In the genomic region with DNA sequence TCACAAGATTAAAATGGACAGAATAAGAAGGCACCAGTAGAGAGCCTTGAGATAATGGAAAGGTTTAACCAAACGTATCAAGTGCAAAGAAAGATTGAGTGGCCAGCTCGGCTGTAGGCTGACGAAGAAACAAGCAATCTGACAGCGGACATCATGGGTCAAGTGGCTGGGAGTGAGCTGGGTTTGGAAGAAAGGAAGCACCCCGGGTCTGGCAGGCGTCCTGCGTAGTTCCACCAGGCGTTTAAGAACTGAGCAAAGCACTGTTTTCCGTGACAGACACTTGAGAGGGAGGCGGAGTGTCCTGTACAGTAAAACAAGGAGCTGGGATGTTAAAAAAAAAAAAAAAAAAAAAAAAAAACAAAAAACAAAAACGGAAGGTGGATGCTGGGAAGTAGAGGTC, we compare ENCODE assay signal across 1 cellular context.
TF ChIP-seq lines count a peak whose summit lies in the region.

No MANE protein-coding gene starts in this region.

TF ChIP-seq in GM23338, 12 proteins besides CTCF, POLR2A, EP300 and RAD21 (continued from another document):
- TF ChIP-seq, protein P1, sequence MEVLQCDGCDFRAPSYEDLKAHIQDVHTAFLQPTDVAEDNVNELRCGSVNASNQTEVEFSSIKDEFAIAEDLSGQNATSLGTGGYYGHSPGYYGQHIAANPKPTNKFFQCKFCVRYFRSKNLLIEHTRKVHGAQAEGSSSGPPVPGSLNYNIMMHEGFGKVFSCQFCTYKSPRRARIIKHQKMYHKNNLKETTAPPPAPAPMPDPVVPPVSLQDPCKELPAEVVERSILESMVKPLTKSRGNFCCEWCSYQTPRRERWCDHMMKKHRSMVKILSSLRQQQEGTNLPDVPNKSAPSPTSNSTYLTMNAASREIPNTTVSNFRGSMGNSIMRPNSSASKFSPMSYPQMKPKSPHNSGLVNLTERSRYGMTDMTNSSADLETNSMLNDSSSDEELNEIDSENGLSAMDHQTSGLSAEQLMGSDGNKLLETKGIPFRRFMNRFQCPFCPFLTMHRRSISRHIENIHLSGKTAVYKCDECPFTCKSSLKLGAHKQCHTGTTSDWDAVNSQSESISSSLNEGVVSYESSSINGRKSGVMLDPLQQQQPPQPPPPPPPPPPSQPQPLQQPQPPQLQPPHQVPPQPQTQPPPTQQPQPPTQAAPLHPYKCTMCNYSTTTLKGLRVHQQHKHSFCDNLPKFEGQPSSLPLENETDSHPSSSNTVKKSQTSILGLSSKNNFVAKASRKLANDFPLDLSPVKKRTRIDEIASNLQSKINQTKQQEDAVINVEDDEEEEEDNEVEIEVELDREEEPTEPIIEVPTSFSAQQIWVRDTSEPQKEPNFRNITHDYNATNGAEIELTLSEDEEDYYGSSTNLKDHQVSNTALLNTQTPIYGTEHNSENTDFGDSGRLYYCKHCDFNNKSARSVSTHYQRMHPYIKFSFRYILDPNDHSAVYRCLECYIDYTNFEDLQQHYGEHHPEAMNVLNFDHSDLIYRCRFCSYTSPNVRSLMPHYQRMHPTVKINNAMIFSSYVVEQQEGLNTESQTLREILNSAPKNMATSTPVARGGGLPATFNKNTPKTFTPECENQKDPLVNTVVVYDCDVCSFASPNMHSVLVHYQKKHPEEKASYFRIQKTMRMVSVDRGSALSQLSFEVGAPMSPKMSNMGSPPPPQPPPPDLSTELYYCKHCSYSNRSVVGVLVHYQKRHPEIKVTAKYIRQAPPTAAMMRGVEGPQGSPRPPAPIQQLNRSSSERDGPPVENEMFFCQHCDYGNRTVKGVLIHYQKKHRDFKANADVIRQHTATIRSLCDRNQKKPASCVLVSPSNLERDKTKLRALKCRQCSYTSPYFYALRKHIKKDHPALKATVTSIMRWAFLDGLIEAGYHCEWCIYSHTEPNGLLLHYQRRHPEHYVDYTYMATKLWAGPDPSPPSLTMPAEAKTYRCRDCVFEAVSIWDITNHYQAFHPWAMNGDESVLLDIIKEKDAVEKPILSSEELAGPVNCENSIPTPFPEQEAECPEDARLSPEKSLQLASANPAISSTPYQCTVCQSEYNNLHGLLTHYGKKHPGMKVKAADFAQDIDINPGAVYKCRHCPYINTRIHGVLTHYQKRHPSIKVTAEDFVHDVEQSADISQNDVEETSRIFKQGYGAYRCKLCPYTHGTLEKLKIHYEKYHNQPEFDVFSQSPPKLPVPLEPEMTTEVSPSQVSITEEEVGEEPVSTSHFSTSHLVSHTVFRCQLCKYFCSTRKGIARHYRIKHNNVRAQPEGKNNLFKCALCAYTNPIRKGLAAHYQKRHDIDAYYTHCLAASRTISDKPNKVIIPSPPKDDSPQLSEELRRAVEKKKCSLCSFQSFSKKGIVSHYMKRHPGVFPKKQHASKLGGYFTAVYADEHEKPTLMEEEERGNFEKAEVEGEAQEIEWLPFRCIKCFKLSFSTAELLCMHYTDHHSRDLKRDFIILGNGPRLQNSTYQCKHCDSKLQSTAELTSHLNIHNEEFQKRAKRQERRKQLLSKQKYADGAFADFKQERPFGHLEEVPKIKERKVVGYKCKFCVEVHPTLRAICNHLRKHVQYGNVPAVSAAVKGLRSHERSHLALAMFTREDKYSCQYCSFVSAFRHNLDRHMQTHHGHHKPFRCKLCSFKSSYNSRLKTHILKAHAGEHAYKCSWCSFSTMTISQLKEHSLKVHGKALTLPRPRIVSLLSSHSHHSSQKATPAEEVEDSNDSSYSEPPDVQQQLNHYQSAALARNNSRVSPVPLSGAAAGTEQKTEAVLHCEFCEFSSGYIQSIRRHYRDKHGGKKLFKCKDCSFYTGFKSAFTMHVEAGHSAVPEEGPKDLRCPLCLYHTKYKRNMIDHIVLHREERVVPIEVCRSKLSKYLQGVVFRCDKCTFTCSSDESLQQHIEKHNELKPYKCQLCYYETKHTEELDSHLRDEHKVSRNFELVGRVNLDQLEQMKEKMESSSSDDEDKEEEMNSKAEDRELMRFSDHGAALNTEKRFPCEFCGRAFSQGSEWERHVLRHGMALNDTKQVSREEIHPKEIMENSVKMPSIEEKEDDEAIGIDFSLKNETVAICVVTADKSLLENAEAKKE (CRISPR knock-in tag; IDR thresholded peaks at IDR 0.05) = no peak
- TF ChIP-seq JUNB (IDR thresholded peaks at IDR 0.05; ENCODE audit: unreplicated experiment) = no peak
- TF ChIP-seq ZNF114 (CRISPR knock-in tag; IDR thresholded peaks at IDR 0.05) = no peak
- TF ChIP-seq ETS1 (IDR thresholded peaks at IDR 0.05) = no peak
- no peak for TF ChIP-seq STAT1 (IDR thresholded peaks at IDR 0.05; ENCODE audit: unreplicated experiment)
- no peak for TF ChIP-seq EZH2 (IDR thresholded peaks at IDR 0.05; ENCODE audit: low read depth, unreplicated experiment)
- TF ChIP-seq ZNF331 (CRISPR knock-in tag; IDR thresholded peaks at IDR 0.05; ENCODE audit: low read depth) = no peak
- TF ChIP-seq EZH2phosphoT487 (IDR thresholded peaks at IDR 0.05; ENCODE audit: unreplicated experiment) = no peak
- TF ChIP-seq POLR2AphosphoS5 (IDR thresholded peaks at IDR 0.05; ENCODE audit: low read depth) = no peak
- no peak for TF ChIP-seq REST (IDR thresholded peaks at IDR 0.05; ENCODE audit: unreplicated experiment)
